ENCODE assay signal across 26 cellular contexts in the genomic region with DNA sequence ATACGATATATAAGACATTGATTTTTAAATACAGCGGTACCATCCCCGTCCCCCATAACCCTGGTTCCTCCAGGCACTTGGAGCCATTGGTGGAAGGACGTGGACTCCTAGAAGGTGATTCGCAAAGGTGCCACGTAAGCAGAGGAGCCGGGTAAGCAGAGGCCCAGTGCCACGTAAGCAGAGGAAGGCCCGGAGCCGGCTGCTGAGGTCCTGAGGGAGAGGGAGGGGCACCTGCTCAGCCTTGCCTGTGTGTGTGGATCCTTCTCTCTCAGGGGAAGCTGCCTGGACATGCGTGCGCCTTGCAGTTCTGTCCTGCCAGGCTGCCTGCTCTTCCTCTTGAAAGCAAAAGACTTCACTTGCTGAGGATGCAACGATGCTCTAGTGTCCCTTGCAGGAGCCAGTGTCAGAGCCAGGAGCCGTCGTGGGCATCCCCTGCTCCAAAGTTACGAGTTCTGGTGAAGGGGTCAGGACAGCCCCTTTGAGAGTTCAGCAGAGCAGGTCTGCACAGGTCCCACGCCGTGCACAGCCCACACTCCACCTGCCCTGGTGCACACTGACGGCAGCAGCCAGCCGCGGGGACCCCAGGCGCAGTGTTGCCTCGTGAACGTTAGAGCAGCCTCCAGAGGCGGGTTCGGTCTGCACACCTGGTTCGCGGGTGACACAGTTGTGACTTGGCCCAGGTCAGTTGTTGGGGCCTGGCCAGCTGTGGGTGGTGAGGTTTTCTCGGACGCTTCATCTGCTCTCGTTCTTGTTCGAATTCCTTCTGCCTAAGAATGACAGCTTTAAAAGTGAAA. TPM values are rescaled to one million over a fixed set of nuclear protein-coding genes. Genes with fewer than 3 reads are reported as not detected.
DNase-seq lines count a peak whose midpoint lies in the region; ATAC-seq, FAIRE-seq and TF ChIP-seq lines count a peak whose summit lies in the region.
"Had no signal": no experiment of that assay in that cellular context is flagged by ENCODE, and none has a peak within 500 bp of the region (broad histone marks: within the 10 kb centered on the region; RNA-seq: fewer than 3 reads in every experiment).

No MANE protein-coding gene starts in this region.

- H2AFZ ChIP-seq in PC-3 (ENCODE audit: low read length): no peak overlapping the region

- H3K4me3 Mint-ChIP-seq in glutamatergic neuron (ENCODE audit: unreplicated experiment): peak overlapping the region; percentile 46
- H3K4me3 Mint-ChIP-seq: activated CD8-positive, alpha-beta T cell treated with anti-CD3 and anti-CD28 coated beads for 36 hours; dendritic cell treated with granulocyte-macrophage colony-stimulating factor and Interleukin-4, amounts not matched to agents 40 ng/mL and 50 ng/mL, for 4 days; stimulated activated memory B cell treated with anti-CD40 and anti-IgM and Interleukin-4, amounts not matched to agents 10 μg/mL and 1 μg/mL and 100 μg/mL, for 72 hours had no signal

- no peaks in the 10 kb centered on the region for H3F3A ChIP-seq in PC-3 (ENCODE audit: low read length, unreplicated experiment)

- POLR2A ChIA-PET in A549 (lab: Yijun Ruan, JAX): no interaction called here
- POLR2A ChIA-PET in PC-3 (lab: Charles Lee; ENCODE audit: unreplicated experiment): no interaction called here

- no peak for DNase-seq in A549 (ENCODE audit: low read depth in 1 of 2, low spot score in 1 of 2)
- DNase-seq in ELF-1 (ENCODE audit: low read depth, low spot score): peak; percentile 62
- DNase-seq in PC-3: no peak
- DNase-seq in glutamatergic neuron: no peak
- DNase-seq in BE2C: no peak
- no peak for DNase-seq in NCI-H1048 (lab: John Stamatoyannopoulos, UW)
- DNase-seq in activated gamma-delta T cell treated with Interleukin-2 at 50 U/mL for 16 hours: no peak
- DNase-seq: activated CD8-positive, alpha-beta T cell treated with anti-CD3 and anti-CD28 coated beads for 36 hours; activated T-cell treated with anti-CD3 and anti-CD28 coated beads, Interleukin-2, amount 50 U/mL, for 48 hours; CD4-positive, alpha-beta memory T cell; foreskin fibroblast; hippocampal formation; lower lobe of right lung; NCI-H2107; T-helper 17 cell had no signal

- H3K9me3 Mint-ChIP-seq in glutamatergic neuron (ENCODE audit: unreplicated experiment): peaks cover 15% of the 10 kb centered on the region
- H3K9me3 Mint-ChIP-seq: activated CD8-positive, alpha-beta T cell treated with anti-CD3 and anti-CD28 coated beads for 36 hours; dendritic cell treated with granulocyte-macrophage colony-stimulating factor and Interleukin-4, amounts not matched to agents 40 ng/mL and 50 ng/mL, for 4 days; IgD-negative memory B cell; stimulated activated memory B cell treated with anti-CD40 and anti-IgM and Interleukin-4, amounts not matched to agents 10 μg/mL and 1 μg/mL and 100 μg/mL, for 72 hours had no signal

- 79% methylated on average over 31 of the region's 32 CpGs for WGBS in A549 (ENCODE audit: missing lambda C conversion rate)

- no peaks in the 10 kb centered on the region for H4K20me1 ChIP-seq in PC-3 (ENCODE audit: low read length)

- FAIRE-seq in A549 (lab: Jason Lieb, UNC): no peak
- FAIRE-seq: GM18507, H54, islet of Langerhans had no signal

- TF ChIP-seq CTCF in A549 (IDR thresholded peaks at IDR 0.05) (no peak), PC-3 (conservative IDR thresholded peaks at IDR 0.05; ENCODE audit: low read depth, low read length) (no peak), glutamatergic neuron (IDR thresholded peaks at IDR 0.05; ENCODE audit: partially characterized antibody, unreplicated experiment) (no peak), BE2C (IDR thresholded peaks at IDR 0.05; ENCODE audit: low read depth, low read length) (no peak)

- H3K36me3 ChIP-seq in PC-3 (ENCODE audit: low read depth, low read length) (no peaks in the 10 kb centered on the region), BE2C (no peaks in the 10 kb centered on the region)
- H3K36me3 ChIP-seq: lower lobe of right lung had no signal

- TF ChIP-seq POLR2A in A549 (IDR thresholded peaks at IDR 0.05; ENCODE audit: low read length): no peak

- no peak for TF ChIP-seq RAD21 in A549 (conservative IDR thresholded peaks at IDR 0.05 in 1 of 2, IDR thresholded peaks at IDR 0.05 in 1 of 2)

- H3K4me3 ChIP-seq in A549: no peak overlapping the region
- H3K4me3 ChIP-seq in PC-3 (ENCODE audit: low read length): no peak overlapping the region
- H3K4me3 ChIP-seq in BE2C (ENCODE audit: low read depth, low read length): no peak overlapping the region
- H3K4me3 ChIP-seq: lower lobe of right lung had no signal

- peaks cover 33% of the 10 kb centered on the region for H3K4me1 ChIP-seq in A549
- no peaks in the 10 kb centered on the region for H3K4me1 ChIP-seq in PC-3 (ENCODE audit: insufficient read depth, low read length)
- no peaks in the 10 kb centered on the region for H3K4me1 ChIP-seq in BE2C

- BruUV-seq in PC-3 (replicated peaks; lab: Mats Ljungman, UMichigan): no TSS peak

- ATAC-seq in A549 (peak in 1 of 2 experiments; percentile 9; a peak in 1 of 6 replicates), PC-3 (peak; percentile 44), GM18867 (IDR thresholded peaks at IDR 0.05; ENCODE audit: unreplicated experiment) (no peak)
- ATAC-seq: activated CD8-positive, alpha-beta T cell treated with anti-CD3 and anti-CD28 coated beads for 36 hours; lower lobe of right lung; sciatic nerve; stimulated activated memory B cell treated with anti-CD40 and anti-IgM and Interleukin-4, amounts not matched to agents 10 μg/mL and 1 μg/mL and 100 μg/mL, for 72 hours; T-helper 17 cell had no signal

- H3K79me2 ChIP-seq in PC-3 (ENCODE audit: low read length): no peaks in the 10 kb centered on the region

- H3K4me2 ChIP-seq in A549: peak overlapping the region; percentile 90; the same call in 2 of the 3 replicates
- 0 out of 2 replicates have a peak overlapping the region, but pooled peaks have one; percentile 3 for H3K4me2 ChIP-seq in PC-3 (ENCODE audit: low read length)

- TF ChIP-seq EP300 in A549 (IDR thresholded peaks at IDR 0.05): no peak

- H3K27ac ChIP-seq in A549 (peak overlapping the region in 1 of 2 experiments; percentile 94; a peak in 3 of 6 replicates), PC-3 (ENCODE audit: low read length) (no peak overlapping the region)
- H3K27ac ChIP-seq: lower lobe of right lung, VCaP had no signal

- H3K27ac Mint-ChIP-seq in glutamatergic neuron (ENCODE audit: unreplicated experiment): peak overlapping the region; percentile 14
- H3K27ac Mint-ChIP-seq: activated CD8-positive, alpha-beta T cell treated with anti-CD3 and anti-CD28 coated beads for 36 hours; CD4-positive, alpha-beta memory T cell; dendritic cell treated with granulocyte-macrophage colony-stimulating factor and Interleukin-4, amounts not matched to agents 40 ng/mL and 50 ng/mL, for 4 days; stimulated activated memory B cell treated with anti-CD40 and anti-IgM and Interleukin-4, amounts not matched to agents 10 μg/mL and 1 μg/mL and 100 μg/mL, for 72 hours; T-helper 17 cell had no signal

- peaks cover 40% of the 10 kb centered on the region for H3K4me1 Mint-ChIP-seq in glutamatergic neuron (ENCODE audit: low read depth, unreplicated experiment)

- peaks cover 13% of the 10 kb centered on the region for H3K27me3 Mint-ChIP-seq in glutamatergic neuron (ENCODE audit: unreplicated experiment)

- no peaks in the 10 kb centered on the region for H3K9me3 ChIP-seq in A549
- H3K9me3 ChIP-seq in PC-3 (ENCODE audit: low read length): no peaks in the 10 kb centered on the region
- H3K9me3 ChIP-seq in BE2C: no peaks in the 10 kb centered on the region; the same call in 1 of the 2 replicates
- H3K9me3 ChIP-seq: lower lobe of right lung had no signal

- intact Hi-C loops in PC-3 (cut with micrococcal nuclease): no loop called here

- H3K27me3 ChIP-seq in PC-3 (ENCODE audit: low read length) (peaks cover 34% of the 10 kb centered on the region), BE2C (peaks cover 52% of the 10 kb centered on the region)

- CTCF ChIA-PET in A549 (lab: Yijun Ruan, JAX): interaction anchor here (1.1 to 6.9 kb wide), 6 partner anchors 17 to 72 kb away, joined by 3 to 154 read pairs (median 6); a partner anchor contains a TSS
- CTCF ChIA-PET in PC-3 (lab: Charles Lee): no interaction called here

- H3K36me3 Mint-ChIP-seq in glutamatergic neuron (ENCODE audit: unreplicated experiment): peaks cover 11% of the 10 kb centered on the region
- H3K36me3 Mint-ChIP-seq: CD4-positive, alpha-beta memory T cell; stimulated activated memory B cell treated with anti-CD40 and anti-IgM and Interleukin-4, amounts not matched to agents 10 μg/mL and 1 μg/mL and 100 μg/mL, for 72 hours had no signal

- no peaks in the 10 kb centered on the region for H3K9me2 ChIP-seq in PC-3 (replicated peaks; ENCODE audit: low read length)

- H3K9ac ChIP-seq in PC-3 (ENCODE audit: low read length): no peak overlapping the region

RNA-seq across cellular contexts. Expression of a gene that starts 1.8 kb away (rescaled TPM):
- polyA plus RNA-seq in A549 (2011; rRNA removed) (5.8 and 6.4 TPM in 2 replicates), A549 (2017; fragmentation: RNase III; extraction: RNeasy Plus Mini Kit Qiagen cat#74134 plus additional on column Dnase treatment) (6.3 to 9.7 TPM (median 8.4 TPM) in 3 replicates)
- 3.4 and 5.3 TPM in 2 replicates for polyA plus RNA-seq in A549 (2012; cell fraction: cytosol; rRNA removed)
- 9.6 and 12.0 TPM in 2 replicates for polyA plus RNA-seq in A549 (2012; cell fraction: nucleus; rRNA removed)
- 4.5 and 6.3 TPM in 2 replicates for polyA minus RNA-seq in A549 (2011; rRNA and poly(A)+ RNA removed)
- total RNA-seq in PC-3 (2014; rRNA removed) (not detected in 2 replicates), glutamatergic neuron (ENCODE audit: unreplicated experiment) (183 TPM)
- 0.49 TPM for polyA plus RNA-seq in BE2C (2012; ENCODE audit: insufficient read depth, insufficient read length, low read depth)
- total RNA-seq: activated CD8-positive, alpha-beta T cell treated with anti-CD3 and anti-CD28 coated beads for 36 hours; CD4-positive, alpha-beta memory T cell; lower lobe of right lung; osteoblast; SK-MEL-5; T-helper 17 cell had no signal
- polyA plus RNA-seq: CD4-positive, alpha-beta memory T cell; IgD-negative memory B cell had no signal

RNA-seq across cellular contexts. Expression of a gene that starts 16.5 kb away (rescaled TPM):
- polyA plus RNA-seq in A549 (2011; rRNA removed) (41.0 and 43.5 TPM in 2 replicates), A549 (2017; fragmentation: RNase III; extraction: RNeasy Plus Mini Kit Qiagen cat#74134 plus additional on column Dnase treatment) (89.4 to 106 TPM (median 102 TPM) in 3 replicates)
- polyA plus RNA-seq in A549 (2012; cell fraction: cytosol; rRNA removed): 63.2 and 87.0 TPM in 2 replicates
- 528 and 670 TPM in 2 replicates for polyA plus RNA-seq in A549 (2012; cell fraction: nucleus; rRNA removed)
- polyA minus RNA-seq in A549 (2011; rRNA and poly(A)+ RNA removed): 36.9 and 58.2 TPM in 2 replicates
- total RNA-seq in PC-3 (2014; rRNA removed) (75.6 and 92.0 TPM in 2 replicates), glutamatergic neuron (ENCODE audit: unreplicated experiment) (93.6 TPM)
- 329 TPM for polyA plus RNA-seq in BE2C (2012; ENCODE audit: insufficient read depth, insufficient read length, low read depth)

RNA-seq across cellular contexts. Expression of a gene that starts 20.4 kb away (rescaled TPM):
- polyA plus RNA-seq in A549 (2011; rRNA removed): 0.63 and 0.81 TPM in 2 replicates
- polyA plus RNA-seq in A549 (2012; cell fraction: cytosol; rRNA removed): 0.70 and 1.2 TPM in 2 replicates
- 16.7 and 18.5 TPM in 2 replicates for polyA plus RNA-seq in A549 (2012; cell fraction: nucleus; rRNA removed)
- polyA plus RNA-seq in A549 (2017; fragmentation: RNase III; extraction: RNeasy Plus Mini Kit Qiagen cat#74134 plus additional on column Dnase treatment): 3.2 to 4.9 TPM (median 4.9 TPM) in 3 replicates
- polyA minus RNA-seq in A549 (2011; rRNA and poly(A)+ RNA removed): 0.33 and 0.63 TPM in 2 replicates
- not detected in 2 replicates for total RNA-seq in PC-3 (2014; rRNA removed)
- total RNA-seq in glutamatergic neuron (ENCODE audit: unreplicated experiment): not detected
- 0.56 TPM for polyA plus RNA-seq in BE2C (2012; ENCODE audit: insufficient read depth, insufficient read length, low read depth)
- total RNA-seq: CD4-positive, alpha-beta memory T cell; T-helper 17 cell had no signal
- polyA plus RNA-seq: CD4-positive, alpha-beta memory T cell; IgD-negative memory B cell had no signal

RNA-seq across cellular contexts. Expression of a gene that starts 36.9 kb away (rescaled TPM):
- 0.21 and 0.29 TPM in 2 replicates for polyA plus RNA-seq in A549 (2011; rRNA removed)
- 0.16 and 0.17 TPM in 2 replicates for polyA plus RNA-seq in A549 (2012; cell fraction: cytosol; rRNA removed)
- 3.0 and 4.2 TPM in 2 replicates for polyA plus RNA-seq in A549 (2012; cell fraction: nucleus; rRNA removed)
- 0.91 to 0.93 TPM (median 0.92 TPM) in 3 replicates for polyA plus RNA-seq in A549 (2017; fragmentation: RNase III; extraction: RNeasy Plus Mini Kit Qiagen cat#74134 plus additional on column Dnase treatment)
- 0.25 and 0.49 TPM in 2 replicates for polyA minus RNA-seq in A549 (2011; rRNA and poly(A)+ RNA removed)
- not detected in 2 replicates for total RNA-seq in PC-3 (2014; rRNA removed)
- 2.1 TPM for total RNA-seq in glutamatergic neuron (ENCODE audit: unreplicated experiment)
- 0.25 TPM for polyA plus RNA-seq in BE2C (2012; ENCODE audit: insufficient read depth, insufficient read length, low read depth)
- total RNA-seq: lower lobe of right lung, osteoblast, SK-MEL-5 had no signal
- polyA plus RNA-seq: CD4-positive, alpha-beta memory T cell; IgD-negative memory B cell had no signal

RNA-seq across cellular contexts. Expression of a gene that starts 40.2 kb away (rescaled TPM):
- 31.4 and 31.8 TPM in 2 replicates for polyA plus RNA-seq in A549 (2011; rRNA removed)
- 20.9 and 23.8 TPM in 2 replicates for polyA plus RNA-seq in A549 (2012; cell fraction: cytosol; rRNA removed)
- 23.7 and 28.7 TPM in 2 replicates for polyA plus RNA-seq in A549 (2012; cell fraction: nucleus; rRNA removed)
- polyA plus RNA-seq in A549 (2017; fragmentation: RNase III; extraction: RNeasy Plus Mini Kit Qiagen cat#74134 plus additional on column Dnase treatment): 33.4 to 37.9 TPM (median 37.8 TPM) in 3 replicates
- 27.1 and 30.7 TPM in 2 replicates for polyA minus RNA-seq in A549 (2011; rRNA and poly(A)+ RNA removed)
- total RNA-seq in PC-3 (2014; rRNA removed): 30.0 and 34.0 TPM in 2 replicates
- 43.3 TPM for total RNA-seq in glutamatergic neuron (ENCODE audit: unreplicated experiment)
- polyA plus RNA-seq in BE2C (2012; ENCODE audit: insufficient read depth, insufficient read length, low read depth): 90.9 TPM

Comparison
In these comparisons a context has a peak if more than half of its experiments do, and no peak if none do; other contexts are left out.
1. RNA of a gene that starts 1.8 kb away (total RNA-seq): 183 TPM in glutamatergic neuron (single experiment); not detected in PC-3; every median in the first group is over 100 times any median in the second.